In the genomic region with DNA sequence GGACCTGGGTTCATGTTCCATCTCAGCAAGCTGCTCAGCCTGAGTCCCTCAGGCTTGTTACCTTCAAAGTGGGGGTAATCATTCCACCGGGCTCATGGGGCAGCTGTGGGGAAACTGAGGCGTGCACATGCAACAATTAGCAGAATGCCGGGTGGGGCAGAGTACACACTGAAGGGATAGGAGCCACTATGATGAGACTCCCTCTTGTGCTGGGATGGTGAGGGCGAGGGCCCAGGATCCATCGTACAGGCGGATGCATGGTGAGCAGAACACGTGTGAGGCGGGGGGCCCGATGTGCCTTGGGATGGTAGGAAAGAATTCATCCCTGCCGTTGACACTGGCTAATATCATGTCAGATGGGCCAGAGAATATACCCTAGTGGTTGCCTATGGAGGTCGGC, we compare ENCODE assay signal across 14 cellular contexts. TPM values are rescaled to one million over a fixed set of nuclear protein-coding genes. Genes with fewer than 3 reads are reported as not detected.
A peak's percentile ranks its signal among the peaks of the same experiment; 100 is the strongest.
DNase-seq lines count a peak whose midpoint lies in the region; ATAC-seq and TF ChIP-seq lines count a peak whose summit lies in the region.
"Had no signal": no experiment of that assay in that cellular context is flagged by ENCODE, and none has a peak within 500 bp of the region (broad histone marks: within the 10 kb centered on the region; RNA-seq: fewer than 3 reads in every experiment).

No MANE protein-coding gene starts in this region.

- no peak for TF ChIP-seq EP300 in upper lobe of left lung (IDR thresholded peaks at IDR 0.05)

- no peak overlapping the region for H3K4me3 ChIP-seq in heart right ventricle
- no peak overlapping the region for H3K4me3 ChIP-seq in heart left ventricle
- H3K4me3 ChIP-seq in coronary artery: no peak overlapping the region
- H3K4me3 ChIP-seq in upper lobe of left lung: no peak overlapping the region
- H3K4me3 ChIP-seq: Peyer's patch, stomach had no signal

- WGBS in heart right ventricle, 2 donors: 92 to 93% methylated on average over 11 of the region's 11 CpGs
- 92 to 94% (median 93%) methylated on average over 11 of the region's 11 CpGs for WGBS in heart left ventricle, 4 donors
- 93 to 94% methylated on average over 11 of the region's 11 CpGs for WGBS in upper lobe of left lung, 2 donors

- DNase-seq in heart right ventricle (no peak), heart left ventricle (no peak), coronary artery (ENCODE audit: low spot score) (peak; percentile 68), mesenteric fat pad (ENCODE audit: low spot score) (peak; percentile 75), upper lobe of left lung (no peak)
- DNase-seq in stimulated activated CD4-positive, alpha-beta T cell treated with anti-CD3 and anti-CD28 coated beads, Interleukin-4, amount 100 ng/mL, for 4 hours: no peak
- DNase-seq: activated CD4-positive, alpha-beta T cell treated with anti-CD3 and anti-CD28 coated beads for 4 hours; cerebellar nuclear complex; Kasumi-1; NCI-H2171; stomach had no signal

- ATAC-seq in heart right ventricle (no peak), heart left ventricle (no peak), upper lobe of left lung (ENCODE audit: low FRiP score in 2 of 2) (no peak), GM19455 (IDR thresholded peaks at IDR 0.05; ENCODE audit: unreplicated experiment) (no peak), GM21619 (IDR thresholded peaks at IDR 0.05; ENCODE audit: unreplicated experiment) (no peak)

- H3K27me3 ChIP-seq in heart right ventricle (no peaks in the 10 kb centered on the region), heart left ventricle (no peaks in the 10 kb centered on the region), upper lobe of left lung (no peaks in the 10 kb centered on the region)
- H3K27me3 ChIP-seq: Peyer's patch, stomach had no signal

- TF ChIP-seq CTCF in heart right ventricle (IDR thresholded peaks at IDR 0.05) (no peak), heart left ventricle (IDR thresholded peaks at IDR 0.05) (no peak), coronary artery (IDR thresholded peaks at IDR 0.05) (no peak), upper lobe of left lung (IDR thresholded peaks at IDR 0.05) (no peak)

- H3K4me1 ChIP-seq in heart right ventricle (peaks cover 15 to 57% (median 35%) of the 10 kb centered on the region in 9 donors), heart left ventricle (peaks cover 0 to 50% (median 27%) of the 10 kb centered on the region in 12 donors), upper lobe of left lung (peaks cover 18 to 29% (median 20%) of the 10 kb centered on the region in 4 donors)
- H3K4me1 ChIP-seq: Peyer's patch had no signal

- no peak for TF ChIP-seq POLR2A in heart left ventricle (IDR thresholded peaks at IDR 0.05)
- TF ChIP-seq POLR2A in upper lobe of left lung (IDR thresholded peaks at IDR 0.05): no peak

- H3K9me3 ChIP-seq in heart right ventricle (no peaks in the 10 kb centered on the region), heart left ventricle (no peaks in the 10 kb centered on the region), upper lobe of left lung (no peaks in the 10 kb centered on the region)
- H3K9me3 ChIP-seq: Peyer's patch, stomach had no signal

- intact Hi-C loops in heart right ventricle (cut with DNase I) (no loop called here), heart left ventricle (cut with DNase I) (no loop called here)

- H3K36me3 ChIP-seq in heart right ventricle: no peaks in the 10 kb centered on the region
- H3K36me3 ChIP-seq in heart left ventricle: no peaks in the 10 kb centered on the region
- H3K36me3 ChIP-seq in upper lobe of left lung: no peaks in the 10 kb centered on the region
- H3K36me3 ChIP-seq: Peyer's patch, stomach had no signal

- H3K27ac ChIP-seq in heart right ventricle: peak overlapping the region in 6 of 10 donors; percentile 50 to 78 (median 62)
- peak overlapping the region in 5 of 12 donors; percentile 39 to 63 (median 51) for H3K27ac ChIP-seq in heart left ventricle
- H3K27ac ChIP-seq in coronary artery: peak overlapping the region in 1 of 2 donors; percentile 73
- peak overlapping the region in 3 of 4 donors; percentile 61 to 92 (median 84) for H3K27ac ChIP-seq in upper lobe of left lung
- H3K27ac ChIP-seq: Peyer's patch had no signal

RNA-seq across cellular contexts. Expression of a gene that starts 25.5 kb away (rescaled TPM):
- total RNA-seq in heart right ventricle (10 to 100 TPM in 9 of 10 donors, 1 to 10 TPM in 1; 6.7 to 24.1 (median 12.6) TPM), heart left ventricle (10 to 100 TPM in 8 of 9 donors, 1 to 10 TPM in 1; 9.9 to 21.9 (median 12.7) TPM), mesenteric fat pad (8.7 TPM), upper lobe of left lung (10 to 100 TPM; 11.4 to 17.8 (median 13.5) TPM)
- polyA plus RNA-seq in heart right ventricle (10 to 100 TPM in 1 of 2 donors, 1 to 10 TPM in 1; 7.9 to 15.9 TPM), heart left ventricle (10 to 100 TPM in 1 of 2 donors, 1 to 10 TPM in 1; 9.0 to 11.2 TPM)

Comparison
In these comparisons a context has a peak if more than half of its experiments do, and no peak if none do; other contexts are left out.
1. DNase-seq: peak in coronary artery (single experiment) and mesenteric fat pad (single experiment); none in heart right ventricle (0 of 2), heart left ventricle (0 of 5), upper lobe of left lung (0 of 2) and stimulated activated CD4-positive, alpha-beta T cell treated with anti-CD3 and anti-CD28 coated beads, Interleukin-4, amount 100 ng/mL, for 4 hours (0 of 2).